ENCODE assay signal across 30 cellular contexts in genomic region chr1:100494393-100495084, GRCh38. TPM values are rescaled to one million over a fixed set of nuclear protein-coding genes. Genes with fewer than 3 reads are reported as not detected.
DNase-seq lines count a peak whose midpoint lies in the region; ATAC-seq, FAIRE-seq and TF ChIP-seq lines count a peak whose summit lies in the region.
"Had no signal": no experiment of that assay in that cellular context is flagged by ENCODE, and none has a peak within 500 bp of the region (broad histone marks: within the 10 kb centered on the region; RNA-seq: fewer than 3 reads in every experiment).

No MANE protein-coding gene starts in this region.

- intact Hi-C loops in mammary epithelial cell (cut with micrococcal nuclease) (no loop called here), breast epithelium (cut with DNase I; ENCODE audit: low total_unique reads) (loop anchor here (5.0 kb wide), 1 partner anchor 838 kb away; no protein-coding TSS in a partner anchor), kidney (cut with DNase I) (no loop called here)

- H4K20me1 ChIP-seq in mammary epithelial cell (ENCODE audit: insufficient read depth, low read length) = no peaks in the 10 kb centered on the region

- H3K4me3 Mint-ChIP-seq in stimulated activated memory B cell treated with anti-CD40 and anti-IgM and Interleukin-4, amounts not matched to agents 10 μg/mL and 1 μg/mL and 100 μg/mL, for 72 hours = no peak overlapping the region
- H3K4me3 Mint-ChIP-seq: activated CD8-positive, alpha-beta T cell treated with anti-CD3 and anti-CD28 coated beads for 36 hours; activated naive CD8-positive, alpha-beta T cell treated with anti-CD3 and anti-CD28 coated beads, Interleukin-2, amount 10 ng/mL, durations not matched to agents 7 days and 5 days; CD8-positive, alpha-beta memory T cell; H9; nephron had no signal

- H3K4me1 ChIP-seq in mammary epithelial cell (ENCODE audit: insufficient read depth, low read length) (no peaks in the 10 kb centered on the region), breast epithelium (no peaks in the 10 kb centered on the region), kidney (ENCODE audit: control insufficient read depth in 1 of 2, insufficient read depth in 1 of 2, low read depth in 1 of 2, low read length in 2 of 2) (no peaks in the 10 kb centered on the region)
- H3K4me1 ChIP-seq: SJSA1 had no signal

- H3K4me3 ChIP-seq in mammary epithelial cell (replicated peaks in 1 of 3; ENCODE audit: insufficient read depth in 1 of 3, low read depth in 2 of 3, low read length in 3 of 3) (no peak overlapping the region), breast epithelium (no peak overlapping the region), kidney (ENCODE audit: low read length in 2 of 2) (no peak overlapping the region)
- H3K4me3 ChIP-seq: SJSA1 had no signal

- TF ChIP-seq CTCF in mammary epithelial cell (conservative IDR thresholded peaks at IDR 0.05 in 1 of 2, IDR thresholded peaks at IDR 0.05 in 1 of 2; ENCODE audit: extremely low read depth in 1 of 2, insufficient read depth in 1 of 2, low read depth in 1 of 2, low read length in 2 of 2) (no peak), breast epithelium (IDR thresholded peaks at IDR 0.05) (no peak), kidney (IDR thresholded peaks at IDR 0.05; ENCODE audit: borderline replicate concordance, extremely low read depth, insufficient read depth) (no peak)

- dilution Hi-C loops in mammary epithelial cell (cut with HindIII; ENCODE audit: low sequenced_read_pairs) = no loop called here

- H3K9ac ChIP-seq in mammary epithelial cell (ENCODE audit: insufficient read depth, low read length) = no peak overlapping the region
- H3K9ac ChIP-seq in kidney (ENCODE audit: low read length in 2 of 2) = no peak overlapping the region
- H3K9ac ChIP-seq: KMS-11 had no signal

- H3K9me3 ChIP-seq in mammary epithelial cell (replicated peaks; ENCODE audit: insufficient read depth, low read length) (no peaks in the 10 kb centered on the region), breast epithelium (no peaks in the 10 kb centered on the region), kidney (ENCODE audit: control insufficient read depth in 1 of 2, low read length in 2 of 2) (no peaks in the 10 kb centered on the region)
- H3K9me3 ChIP-seq: SJSA1 had no signal

- H3K9me3 Mint-ChIP-seq in stimulated activated memory B cell treated with anti-CD40 and anti-IgM and Interleukin-4, amounts not matched to agents 10 μg/mL and 1 μg/mL and 100 μg/mL, for 72 hours = no peaks in the 10 kb centered on the region
- H3K9me3 Mint-ChIP-seq: activated CD8-positive, alpha-beta T cell treated with anti-CD3 and anti-CD28 coated beads for 36 hours; activated naive CD8-positive, alpha-beta T cell treated with anti-CD3 and anti-CD28 coated beads, Interleukin-2, amount 10 ng/mL, durations not matched to agents 7 days and 5 days; CD8-positive, alpha-beta memory T cell; H9 had no signal

- H3K27me3 ChIP-seq in mammary epithelial cell (ENCODE audit: insufficient read depth, low read length) (no peaks in the 10 kb centered on the region), breast epithelium (no peaks in the 10 kb centered on the region)
- H3K27me3 ChIP-seq: SJSA1 had no signal

- no peaks in the 10 kb centered on the region for H3K4me1 Mint-ChIP-seq in stimulated activated memory B cell treated with anti-CD40 and anti-IgM and Interleukin-4, amounts not matched to agents 10 μg/mL and 1 μg/mL and 100 μg/mL, for 72 hours
- H3K4me1 Mint-ChIP-seq: H9, nephron had no signal

- no peak overlapping the region for H2AFZ ChIP-seq in mammary epithelial cell (ENCODE audit: low read depth, low read length)

- peaks cover 61% of the 10 kb centered on the region for H3K36me3 Mint-ChIP-seq in stimulated activated memory B cell treated with anti-CD40 and anti-IgM and Interleukin-4, amounts not matched to agents 10 μg/mL and 1 μg/mL and 100 μg/mL, for 72 hours

- no peak overlapping the region for H3K4me2 ChIP-seq in mammary epithelial cell (ENCODE audit: insufficient read depth, low read depth, low read length)
- H3K4me2 ChIP-seq: KMS-11 had no signal

- H3K79me2 ChIP-seq in mammary epithelial cell (ENCODE audit: insufficient read depth, low read length) = no peaks in the 10 kb centered on the region

- CTCF ChIA-PET in mammary epithelial cell (lab: Charles Lee; ENCODE audit: low non-redundant PET) = no interaction called here

- 94% methylated on average over 4 of the region's 4 CpGs for WGBS in mammary epithelial cell (ENCODE audit: low coverage, missing lambda C conversion rate)

- peak; percentile 48 for DNase-seq in mammary epithelial cell
- DNase-seq in breast epithelium (ENCODE audit: low spot score in 2 of 2) = no peak
- DNase-seq in astrocyte of the hippocampus (ENCODE audit: low read depth, low spot score) = peak; percentile 34
- no peak for DNase-seq in kidney
- no peak for DNase-seq in GM12892 (ENCODE audit: insufficient read length)
- DNase-seq in GM19240 (ENCODE audit: insufficient read length, low spot score) = no peak
- DNase-seq: 8988T; activated CD4-positive, CD25-positive, alpha-beta regulatory T cell treated with anti-CD3 and anti-CD28 coated beads, Interleukin-2, amount 50 U/mL, for 72 hours; activated CD8-positive, alpha-beta T cell treated with anti-CD3 and anti-CD28 coated beads for 36 hours; activated effector memory CD4-positive, alpha-beta T cell treated with anti-CD3 and anti-CD28 coated beads, Interleukin-2, amount 50 U/mL, for 16 hours; activated naive CD8-positive, alpha-beta T cell treated with anti-CD3 and anti-CD28 coated beads, Interleukin-2, amount 10 ng/mL, durations not matched to agents 7 days and 5 days; activated T-cell treated with anti-CD3 and anti-CD28 coated beads for 4 hours; CD8-positive, alpha-beta memory T cell; H9; MM.1S; NCI-H1417; NCI-H2081; NCI-H226; RPMI8226; stimulated activated CD4-positive, alpha-beta T cell treated with anti-CD3 and anti-CD28 coated beads, Interleukin-2, amount 100 ng/mL, for 48 hours had no signal

- no peaks in the 10 kb centered on the region for H3K27me3 Mint-ChIP-seq in stimulated activated memory B cell treated with anti-CD40 and anti-IgM and Interleukin-4, amounts not matched to agents 10 μg/mL and 1 μg/mL and 100 μg/mL, for 72 hours
- H3K27me3 Mint-ChIP-seq: activated CD8-positive, alpha-beta T cell treated with anti-CD3 and anti-CD28 coated beads for 36 hours; activated naive CD8-positive, alpha-beta T cell treated with anti-CD3 and anti-CD28 coated beads, Interleukin-2, amount 10 ng/mL, durations not matched to agents 7 days and 5 days had no signal

- in situ Hi-C loops in mammary epithelial cell (cut with MboI; ENCODE audit: low sequenced_read_pairs in 2 of 2) = no loop called here

- no peak overlapping the region for H3K27ac ChIP-seq in mammary epithelial cell (ENCODE audit: insufficient read depth, low read depth, low read length)
- no peak overlapping the region for H3K27ac ChIP-seq in breast epithelium
- H3K27ac ChIP-seq in kidney (ENCODE audit: low read depth in 2 of 2, low read length in 2 of 2) = no peak overlapping the region
- H3K27ac ChIP-seq: KMS-11, SJSA1 had no signal

- no TSS peak for BruUV-seq in mammary epithelial cell (replicated peaks; lab: Mats Ljungman, UMichigan)

- FAIRE-seq in kidney (lab: Jason Lieb, UNC) (peak; percentile 79), GM12892 (lab: Jason Lieb, UNC) (no peak)
- FAIRE-seq: keratinocyte, TTC549 had no signal

- no peak overlapping the region for H3K27ac Mint-ChIP-seq in stimulated activated memory B cell treated with anti-CD40 and anti-IgM and Interleukin-4, amounts not matched to agents 10 μg/mL and 1 μg/mL and 100 μg/mL, for 72 hours
- H3K27ac Mint-ChIP-seq: activated CD8-positive, alpha-beta T cell treated with anti-CD3 and anti-CD28 coated beads for 36 hours; activated naive CD8-positive, alpha-beta T cell treated with anti-CD3 and anti-CD28 coated beads, Interleukin-2, amount 10 ng/mL, durations not matched to agents 7 days and 5 days; H9; nephron had no signal

- TF ChIP-seq POLR2A in breast epithelium (IDR thresholded peaks at IDR 0.05) (no peak), GM12892 (IDR thresholded peaks at IDR 0.05; ENCODE audit: low read depth, low read length) (no peak)

- H3K36me3 ChIP-seq in mammary epithelial cell (ENCODE audit: insufficient read depth, low read length) (no peaks in the 10 kb centered on the region), breast epithelium (peaks cover 7% of the 10 kb centered on the region), kidney (ENCODE audit: control insufficient read depth in 1 of 2, insufficient read depth in 2 of 2, low read length in 2 of 2) (peaks cover 9 to 21% of the 10 kb centered on the region in 2 donors)

- ATAC-seq in GM19463 (IDR thresholded peaks at IDR 0.05; ENCODE audit: unreplicated experiment) = no peak
- ATAC-seq in stimulated activated memory B cell treated with anti-CD40 and anti-IgM and Interleukin-4, amounts not matched to agents 10 μg/mL and 1 μg/mL and 100 μg/mL, for 72 hours = no peak
- ATAC-seq: activated CD8-positive, alpha-beta T cell treated with anti-CD3 and anti-CD28 coated beads for 36 hours had no signal

RNA-seq across cellular contexts. Expression of gene GPR88, which starts 43.4 kb away (rescaled TPM):
- total RNA-seq in mammary epithelial cell (not detected), breast epithelium (under 1 TPM; 0.16 to 0.44 (median 0.33) TPM), kidney (0.35 TPM)
- polyA plus RNA-seq in mammary epithelial cell (not detected), kidney (ENCODE audit: insufficient read depth, low read depth, low replicate concordance) (0.15 TPM)
- polyA minus RNA-seq in mammary epithelial cell = not detected
- polyA plus RNA-seq in GM12892 (2012; ENCODE audit: missing spikeins) = not detected
- total RNA-seq: activated naive CD8-positive, alpha-beta T cell treated with anti-CD3 and anti-CD28 coated beads, Interleukin-2, amount 10 ng/mL, durations not matched to agents 7 days and 5 days; H9; HT-29; lung microvascular endothelial cell; osteocyte; SJSA1 had no signal
- polyA plus RNA-seq: CD8-positive, alpha-beta memory T cell; keratinocyte had no signal

Comparison
In these comparisons a context has a peak if more than half of its experiments do, and no peak if none do; other contexts are left out.
1. DNase-seq: peak in mammary epithelial cell (single experiment) and astrocyte of the hippocampus (single experiment); none in breast epithelium (0 of 2), kidney (single experiment), GM12892 (single experiment) and GM19240 (single experiment).